ENCODE assay signal across 8 cellular contexts in genomic region chr12:2051700-2052625, GRCh38. TPM values are rescaled to one million over a fixed set of nuclear protein-coding genes. Genes with fewer than 3 reads are reported as not detected.
DNase-seq lines count a peak whose midpoint lies in the region; ATAC-seq lines count a peak whose summit lies in the region.

No MANE protein-coding gene starts in this region.

- peaks cover 6% of the 10 kb centered on the region for H3K4me1 ChIP-seq in CD4-positive, alpha-beta memory T cell (ENCODE audit: insufficient read depth, low read length)
- H3K4me1 ChIP-seq in trophoblast cell (ENCODE audit: control insufficient read depth in 1 of 2, insufficient read depth in 2 of 2, low read length in 2 of 2): peaks cover 8 to 11% of the 10 kb centered on the region in 2 experiments

- H3K4ac ChIP-seq in trophoblast cell (ENCODE audit: low read depth, low read length): no peak overlapping the region

- peaks cover 37% of the 10 kb centered on the region for H3K27me3 ChIP-seq in CD4-positive, alpha-beta memory T cell (ENCODE audit: insufficient read depth, low read length)
- H3K27me3 ChIP-seq in trophoblast cell (ENCODE audit: insufficient read depth, low read length): no peaks in the 10 kb centered on the region

- peaks cover 13 to 27% (median 20%) of the 10 kb centered on the region in 4 donors for H3K4me1 Mint-ChIP-seq in CD4-positive, alpha-beta memory T cell
- H3K4me1 Mint-ChIP-seq in effector memory CD8-positive, alpha-beta T cell (ENCODE audit: low read depth in 2 of 2): peaks cover 4 to 13% of the 10 kb centered on the region in 2 donors

- H3K27me3 Mint-ChIP-seq in CD4-positive, alpha-beta memory T cell: peaks cover 53 to 67% of the 10 kb centered on the region in 2 donors
- peaks cover 76 to 78% of the 10 kb centered on the region in 2 donors for H3K27me3 Mint-ChIP-seq in effector memory CD8-positive, alpha-beta T cell

- H3K23ac ChIP-seq in trophoblast cell (ENCODE audit: low read length): no peak overlapping the region

- no peak overlapping the region for H3K18ac ChIP-seq in trophoblast cell (ENCODE audit: low read length)

- no peaks in the 10 kb centered on the region for H3K79me2 ChIP-seq in trophoblast cell (ENCODE audit: control insufficient read depth, insufficient read depth, low read length, poor library complexity)

- H4K8ac ChIP-seq in trophoblast cell (ENCODE audit: low read depth, low read length): no peak overlapping the region

- H3K36me3 Mint-ChIP-seq in CD4-positive, alpha-beta memory T cell: no peaks in the 10 kb centered on the region
- H3K36me3 Mint-ChIP-seq in effector memory CD8-positive, alpha-beta T cell (ENCODE audit: insufficient read depth): no peaks in the 10 kb centered on the region

- peak overlapping the region; percentile 27 for H2AFZ ChIP-seq in trophoblast cell (ENCODE audit: insufficient read depth, low read length, poor library complexity)

- H3K27ac ChIP-seq in CD4-positive, alpha-beta memory T cell (ENCODE audit: low read depth, low read length): no peak overlapping the region
- H3K27ac ChIP-seq in trophoblast cell (ENCODE audit: low read depth, low read length): no peak overlapping the region

- H2BK120ac ChIP-seq in trophoblast cell (ENCODE audit: insufficient read depth, low read length, poor library complexity): no peak overlapping the region

- CTCF ChIA-PET in CD4-positive, alpha-beta memory T cell (lab: Charles Lee; ENCODE audit: partially characterized antibody): no interaction called here

- no peak overlapping the region for H4K12ac ChIP-seq in trophoblast cell (ENCODE audit: low read depth, low read length)

- no peaks in the 10 kb centered on the region for H3K36me3 ChIP-seq in CD4-positive, alpha-beta memory T cell (ENCODE audit: insufficient read depth, low read length)
- H3K36me3 ChIP-seq in trophoblast cell (ENCODE audit: control insufficient read depth in 1 of 2, insufficient read depth in 2 of 2, low read length in 2 of 2): no peaks in the 10 kb centered on the region

- H3K27ac Mint-ChIP-seq in CD4-positive, alpha-beta memory T cell: no peak overlapping the region
- peak overlapping the region in 1 of 2 donors; percentile 26 for H3K27ac Mint-ChIP-seq in effector memory CD8-positive, alpha-beta T cell

- ATAC-seq in effector memory CD8-positive, alpha-beta T cell (replicated peaks): no peak
- no peak for ATAC-seq in GM21737 (IDR thresholded peaks at IDR 0.05; ENCODE audit: unreplicated experiment)
- no peak for ATAC-seq in HG02763 (IDR thresholded peaks at IDR 0.05; ENCODE audit: unreplicated experiment)
- ATAC-seq in HG03108 (IDR thresholded peaks at IDR 0.05; ENCODE audit: unreplicated experiment): no peak
- ATAC-seq in GM21423 (IDR thresholded peaks at IDR 0.05; ENCODE audit: unreplicated experiment): no peak

- intact Hi-C loops in CD4-positive, alpha-beta memory T cell (cut with micrococcal nuclease): no loop called here

- peaks cover 0 to 1% (median 0%) of the 10 kb centered on the region in 8 donors for H3K9me3 Mint-ChIP-seq in CD4-positive, alpha-beta memory T cell
- no peaks in the 10 kb centered on the region for H3K9me3 Mint-ChIP-seq in effector memory CD8-positive, alpha-beta T cell

- peaks cover 5% of the 10 kb centered on the region for H3K79me1 ChIP-seq in trophoblast cell (ENCODE audit: low read length)

- H4K91ac ChIP-seq in trophoblast cell (ENCODE audit: low read depth, low read length): no peak overlapping the region

- H3K4me3 Mint-ChIP-seq in CD4-positive, alpha-beta memory T cell: peak overlapping the region; percentile 49 to 81 (median 76)
- H3K4me3 Mint-ChIP-seq in effector memory CD8-positive, alpha-beta T cell: peak overlapping the region; percentile 71 to 74

- no peak overlapping the region for H3K4me3 ChIP-seq in CD4-positive, alpha-beta memory T cell (ENCODE audit: low read length in 2 of 2)
- H3K4me3 ChIP-seq in trophoblast cell (ENCODE audit: low read depth, low read length): peak overlapping the region; percentile 61

- no peaks in the 10 kb centered on the region for H3K9me3 ChIP-seq in CD4-positive, alpha-beta memory T cell (ENCODE audit: control insufficient read depth in 1 of 2, low read length in 2 of 2)
- peaks cover 2% of the 10 kb centered on the region for H3K9me3 ChIP-seq in trophoblast cell (ENCODE audit: insufficient read depth, low read depth, low read length)

- WGBS in trophoblast cell (ENCODE audit: extremely low coverage, insufficient coverage, insufficient read length): no CpG with 5 or more reads among the region's 54 CpGs

- peak overlapping the region; percentile 90 for H3K4me2 ChIP-seq in trophoblast cell (ENCODE audit: low read length)

- POLR2A ChIA-PET in CD4-positive, alpha-beta memory T cell (lab: Charles Lee; ENCODE audit: partially characterized antibody): no interaction called here

- H3K14ac ChIP-seq in trophoblast cell (ENCODE audit: low read length): no peak overlapping the region

- DNase-seq in CD4-positive, alpha-beta memory T cell: no peak
- DNase-seq in NCI-H1694 (lab: John Stamatoyannopoulos, UW) (peak; percentile 47), trophoblast cell (peak in 1 of 2 donors; percentile 14)
- no peak for DNase-seq in effector memory CD8-positive, alpha-beta T cell

- no peak overlapping the region for H2BK5ac ChIP-seq in trophoblast cell (ENCODE audit: low read depth, low read length, poor library complexity)

- H3K9ac ChIP-seq in trophoblast cell (ENCODE audit: low read length): no peak overlapping the region

- H2AK5ac ChIP-seq in trophoblast cell (ENCODE audit: low read length): no peak overlapping the region

- no peak overlapping the region for H2BK12ac ChIP-seq in trophoblast cell (ENCODE audit: low read length)

RNA-seq across cellular contexts. Expression of gene CACNA1C, which starts 0.8 kb away (rescaled TPM):
- under 1 TPM; 0.06 to 0.08 TPM for total RNA-seq in CD4-positive, alpha-beta memory T cell
- under 1 TPM; 0.05 to 0.21 TPM for polyA plus RNA-seq in CD4-positive, alpha-beta memory T cell
- 6.8 and 7.3 TPM in 2 replicates for polyA plus RNA-seq in trophoblast cell (2013)

RNA-seq across cellular contexts. Expression of gene DCP1B, which starts 47.7 kb away (rescaled TPM):
- total RNA-seq in CD4-positive, alpha-beta memory T cell: 10 to 100 TPM; 25.5 to 26.9 TPM
- 10 to 100 TPM; 16.2 to 29.2 TPM for polyA plus RNA-seq in CD4-positive, alpha-beta memory T cell
- 15.3 and 15.8 TPM in 2 replicates for polyA plus RNA-seq in trophoblast cell (2013)
